ENCODE assay signal across 19 cellular contexts in the genomic region with DNA sequence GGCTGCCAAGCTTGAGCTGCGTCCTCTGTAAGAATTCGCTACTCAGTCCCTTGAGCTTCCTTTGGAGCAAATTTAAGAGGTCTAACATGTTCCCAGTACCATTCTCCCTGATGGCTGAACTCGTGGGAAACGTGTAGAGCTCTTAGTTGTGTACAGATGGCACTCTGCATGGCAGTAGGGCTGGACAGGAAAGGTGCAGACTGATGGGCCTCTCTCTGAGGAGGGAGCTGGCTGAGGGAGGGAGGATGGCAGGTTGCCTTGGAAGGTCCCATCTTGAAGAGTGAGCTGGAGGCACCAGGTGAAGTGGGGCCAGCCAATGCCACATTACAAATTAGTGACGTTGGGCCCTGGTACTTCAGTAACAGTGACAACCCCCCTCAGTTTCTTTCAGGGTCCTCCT.
DNase-seq lines count a peak whose midpoint lies in the region; ATAC-seq and TF ChIP-seq lines count a peak whose summit lies in the region.
"Had no signal": no experiment of that assay in that cellular context is flagged by ENCODE, and none has a peak within 500 bp of the region (broad histone marks: within the 10 kb centered on the region; RNA-seq: fewer than 3 reads in every experiment).

No MANE protein-coding gene starts in this region.

- H3K4me1 ChIP-seq in IMR-90 (ENCODE audit: control insufficient read depth, insufficient read depth, low read length) (peaks cover 12% of the 10 kb centered on the region), endodermal cell (ENCODE audit: control insufficient read depth, insufficient read depth, low read length) (no peaks in the 10 kb centered on the region), mesenchymal stem cell (ENCODE audit: control insufficient read depth, insufficient read depth, low read depth, low read length) (peaks cover 2% of the 10 kb centered on the region), vagina (no peaks in the 10 kb centered on the region)
- H3K4me1 ChIP-seq: A549; BLaER1 treated with 17β-estradiol and CSF1 and Interleukin-3, amounts not matched to agents 10 nM and 100 nM; Caco-2 had no signal

- H3K27me3 ChIP-seq in IMR-90 (ENCODE audit: control insufficient read depth, insufficient read depth, low read length): no peaks in the 10 kb centered on the region
- H3K27me3 ChIP-seq in endodermal cell (ENCODE audit: control insufficient read depth, insufficient read depth, low read length, poor library complexity, severe bottlenecking): no peaks in the 10 kb centered on the region
- no peaks in the 10 kb centered on the region for H3K27me3 ChIP-seq in mesenchymal stem cell (ENCODE audit: control insufficient read depth in 1 of 2, insufficient read depth in 1 of 2, low read length in 2 of 2)
- H3K27me3 ChIP-seq in vagina: no peaks in the 10 kb centered on the region
- H3K27me3 ChIP-seq: BLaER1 treated with 17β-estradiol and CSF1 and Interleukin-3, amounts not matched to agents 10 nM and 100 nM had no signal

- H3K14ac ChIP-seq in IMR-90 (replicated peaks; ENCODE audit: low read depth, low read length) (peak overlapping the region; percentile 2; the same call in 1 of the 2 replicates), mesenchymal stem cell (ENCODE audit: low read length in 2 of 2) (no peak overlapping the region)

- H2BK15ac ChIP-seq in IMR-90 (ENCODE audit: low read depth, low read length) (peak overlapping the region; percentile 72; the same call in 1 of the 3 replicates), mesenchymal stem cell (ENCODE audit: low read depth, poor library complexity, severe bottlenecking) (no peak overlapping the region)

- intact Hi-C loops in IMR-90 (cut with micrococcal nuclease): no loop called here
- intact Hi-C loops in vagina (cut with DNase I): no loop called here

- no peak overlapping the region for H3K18ac ChIP-seq in IMR-90 (ENCODE audit: low read depth, low read length)
- peak overlapping the region in 1 of 2 experiments; percentile 24 for H3K18ac ChIP-seq in mesenchymal stem cell (ENCODE audit: low read depth in 1 of 2, low read length in 2 of 2)

- peaks cover 8% of the 10 kb centered on the region for H3K4me1 Mint-ChIP-seq in endodermal cell
- H3K4me1 Mint-ChIP-seq: B cell had no signal

- DNase-seq in IMR-90 (no peak), endodermal cell (peak; percentile 18), mesenchymal stem cell (no peak), vagina (ENCODE audit: extremely low spot score in 2 of 2) (peak; percentile 60 to 89), NCI-H82 (lab: John Stamatoyannopoulos, UW) (no peak), NCI-H2081 (lab: John Stamatoyannopoulos, UW) (no peak), germinal center (ENCODE audit: low spot score) (no peak)
- DNase-seq: AML-193; Caco-2; Calu3; CD4-positive, alpha-beta T cell; CD8-positive, alpha-beta T cell; DMS79 treated with DMSO at 0.1 percent for 48 hours; GF-D8 had no signal

- no peak for ATAC-seq in IMR-90 (ENCODE audit: low read depth)
- ATAC-seq: A549; CD8-positive, alpha-beta T cell had no signal

- H3K27me3 Mint-ChIP-seq in endodermal cell (ENCODE audit: insufficient read depth): peaks cover 6% of the 10 kb centered on the region
- H3K27me3 Mint-ChIP-seq: B cell; CD4-positive, alpha-beta T cell had no signal

- TF ChIP-seq POLR2A in IMR-90 (IDR thresholded peaks at IDR 0.05; ENCODE audit: low read depth, low read length) (no peak), vagina (IDR thresholded peaks at IDR 0.05) (no peak)

- H3K4me2 ChIP-seq in IMR-90 (ENCODE audit: low read depth, low read length): no peak overlapping the region
- no peak overlapping the region for H3K4me2 ChIP-seq in mesenchymal stem cell (ENCODE audit: low read length, poor library complexity, severe bottlenecking)
- H3K4me2 ChIP-seq: A549; BLaER1 treated with 17β-estradiol and CSF1 and Interleukin-3, amounts not matched to agents 10 nM and 100 nM had no signal

- H2BK20ac ChIP-seq in IMR-90 (ENCODE audit: low read depth, low read length): peak overlapping the region; percentile 29; the same call in 1 of the 2 replicates

- H2BK12ac ChIP-seq in mesenchymal stem cell (ENCODE audit: low read length in 2 of 2): peak overlapping the region in 1 of 2 experiments; percentile 33

- no peaks in the 10 kb centered on the region for H3K9me3 Mint-ChIP-seq in endodermal cell
- H3K9me3 Mint-ChIP-seq: CD8-positive, alpha-beta T cell had no signal

- no CpG with 5 or more reads among the region's 5 CpGs for WGBS in IMR-90 (ENCODE audit: extremely low coverage in 2 of 2, insufficient read length in 1 of 2), 2 experiments
- 74 to 83% methylated on average over 5 of the region's 5 CpGs for whole genome bisulfite sequencing in endodermal cell (ENCODE audit: insufficient coverage in 1 of 2, insufficient read length in 1 of 2), 2 experiments
- 92% methylated on average over 5 of the region's 5 CpGs for WGBS in mesenchymal stem cell

- in situ Hi-C loops in IMR-90 (cut with MboI; ENCODE audit: low sequenced_read_pairs): no loop called here

- TF ChIP-seq RAD21 in IMR-90 (IDR thresholded peaks at IDR 0.05; ENCODE audit: low read length): no peak

- H4K91ac ChIP-seq in IMR-90 (ENCODE audit: insufficient read depth, low read depth, low read length) (no peak overlapping the region), mesenchymal stem cell (ENCODE audit: low read length) (no peak overlapping the region)

- peaks cover 14% of the 10 kb centered on the region for H3K9me1 ChIP-seq in IMR-90 (ENCODE audit: insufficient read depth, low read length)

- H3K23ac ChIP-seq in IMR-90 (ENCODE audit: low read depth, low read length) (no peak overlapping the region), mesenchymal stem cell (ENCODE audit: low read length in 2 of 2) (no peak overlapping the region)

- CTCF ChIA-PET in IMR-90 (lab: Yijun Ruan, JAX): no interaction called here

- H3K9ac ChIP-seq in IMR-90 (ENCODE audit: low read depth, low read length): no peak overlapping the region
- no peak overlapping the region for H3K9ac ChIP-seq in endodermal cell (ENCODE audit: extremely low read depth, low read length, poor library complexity, severe bottlenecking)
- H3K9ac ChIP-seq in mesenchymal stem cell (ENCODE audit: low read length): no peak overlapping the region
- H3K9ac ChIP-seq: BLaER1 treated with 17β-estradiol and CSF1 and Interleukin-3, amounts not matched to agents 10 nM and 100 nM had no signal

- peak overlapping the region in 1 of 2 experiments; percentile 13; a peak in 1 of 4 replicates for H4K8ac ChIP-seq in IMR-90 (ENCODE audit: low read depth in 2 of 2, low read length in 2 of 2)
- H4K8ac ChIP-seq in mesenchymal stem cell (ENCODE audit: low read length): no peak overlapping the region

- TF ChIP-seq CTCF in IMR-90 (conservative IDR thresholded peaks at IDR 0.05; ENCODE audit: low read depth, low read length): no peak
- no peak for TF ChIP-seq CTCF in endodermal cell (conservative IDR thresholded peaks at IDR 0.05)
- TF ChIP-seq CTCF in vagina (IDR thresholded peaks at IDR 0.05): no peak

- H3K27ac Mint-ChIP-seq in endodermal cell: no peak overlapping the region
- H3K27ac Mint-ChIP-seq: B cell; CD4-positive, alpha-beta T cell; CD8-positive, alpha-beta T cell had no signal

- no peaks in the 10 kb centered on the region for H3K36me3 Mint-ChIP-seq in endodermal cell (ENCODE audit: low read depth)
- H3K36me3 Mint-ChIP-seq: CD8-positive, alpha-beta T cell had no signal

- no TSS peak for BruUV-seq in IMR-90 (replicated peaks; lab: Mats Ljungman, UMichigan)

- POLR2A ChIA-PET in IMR-90 (lab: Charles Lee; ENCODE audit: unreplicated experiment): no interaction called here

- H3K36me3 ChIP-seq in IMR-90 (ENCODE audit: control insufficient read depth, insufficient read depth, low read length) (no peaks in the 10 kb centered on the region), endodermal cell (ENCODE audit: control insufficient read depth, insufficient read depth, low read length) (no peaks in the 10 kb centered on the region), mesenchymal stem cell (ENCODE audit: control insufficient read depth in 1 of 2, insufficient read depth in 2 of 2, low read depth in 1 of 2, low read length in 2 of 2) (no peaks in the 10 kb centered on the region), vagina (no peaks in the 10 kb centered on the region)
- H3K36me3 ChIP-seq: BLaER1 treated with 17β-estradiol and CSF1 and Interleukin-3, amounts not matched to agents 10 nM and 100 nM had no signal

- H3K9me3 ChIP-seq in IMR-90 (ENCODE audit: control insufficient read depth, insufficient read depth, low read length): no peaks in the 10 kb centered on the region
- H3K9me3 ChIP-seq in endodermal cell (ENCODE audit: control insufficient read depth, low read length): no peaks in the 10 kb centered on the region
- H3K9me3 ChIP-seq in mesenchymal stem cell (ENCODE audit: control insufficient read depth, low read length): no peaks in the 10 kb centered on the region
- no peaks in the 10 kb centered on the region for H3K9me3 ChIP-seq in vagina
- H3K9me3 ChIP-seq: A549, Caco-2 had no signal

- H2BK5ac ChIP-seq in IMR-90 (ENCODE audit: low read depth, low read length, poor library complexity, severe bottlenecking): no peak overlapping the region
- H2BK5ac ChIP-seq in mesenchymal stem cell (ENCODE audit: low read depth, low read length, poor library complexity, severe bottlenecking): no peak overlapping the region

- H4K5ac ChIP-seq in IMR-90 (ENCODE audit: low read depth, low read length): no peak overlapping the region

- H2AK5ac ChIP-seq in IMR-90 (ENCODE audit: low read depth, low read length): peak overlapping the region; percentile 85
- H2AK5ac ChIP-seq in mesenchymal stem cell (ENCODE audit: low read length, severe bottlenecking): peak overlapping the region; percentile 58

- H3K4me3 Mint-ChIP-seq in endodermal cell: no peak overlapping the region
- H3K4me3 Mint-ChIP-seq: B cell; CD4-positive, alpha-beta T cell; CD8-positive, alpha-beta T cell had no signal

- H3K79me1 ChIP-seq in IMR-90 (ENCODE audit: low read depth in 1 of 2, low read length in 2 of 2) (no peaks in the 10 kb centered on the region), mesenchymal stem cell (replicated peaks; ENCODE audit: low read length, poor library complexity, severe bottlenecking) (no peaks in the 10 kb centered on the region)

- no peak overlapping the region for H3K27ac ChIP-seq in IMR-90 (ENCODE audit: insufficient read depth, low read length)
- H3K27ac ChIP-seq in endodermal cell (ENCODE audit: low read depth, low read length): no peak overlapping the region
- H3K27ac ChIP-seq in mesenchymal stem cell (ENCODE audit: low read length, poor library complexity, severe bottlenecking): no peak overlapping the region
- H3K27ac ChIP-seq in vagina: no peak overlapping the region
- H3K27ac ChIP-seq: 22Rv1; A549; BLaER1 treated with 17β-estradiol and CSF1 and Interleukin-3, amounts not matched to agents 10 nM and 100 nM; C4-2B had no signal

- H3K4ac ChIP-seq in IMR-90 (ENCODE audit: low read depth, low read length) (peak overlapping the region; percentile 31; the same call in 1 of the 2 replicates), mesenchymal stem cell (ENCODE audit: low read depth in 1 of 2, low read length in 2 of 2) (no peak overlapping the region)

- H3K4me3 ChIP-seq in IMR-90 (ENCODE audit: insufficient read depth, low read depth, low read length) (no peak overlapping the region), endodermal cell (ENCODE audit: low read length) (no peak overlapping the region), mesenchymal stem cell (ENCODE audit: insufficient read depth in 1 of 2, low read depth in 1 of 2, low read length in 2 of 2) (no peak overlapping the region), vagina (no peak overlapping the region)
- H3K4me3 ChIP-seq: A549; BLaER1 treated with 17β-estradiol and CSF1 and Interleukin-3, amounts not matched to agents 10 nM and 100 nM had no signal

- H2AFZ ChIP-seq in IMR-90 (replicated peaks; ENCODE audit: low read length, poor library complexity) (no peak overlapping the region), mesenchymal stem cell (ENCODE audit: low read depth, low read length) (no peak overlapping the region)

- H3K56ac ChIP-seq in IMR-90 (ENCODE audit: extremely low read depth, insufficient read depth, low read length): no peak overlapping the region

- H2BK120ac ChIP-seq in IMR-90 (ENCODE audit: low read depth, low read length) (peak overlapping the region; percentile 53), mesenchymal stem cell (ENCODE audit: low read depth, low read length) (no peak overlapping the region)

- dilution Hi-C loops in IMR-90 (cut with HindIII; ENCODE audit: low sequenced_read_pairs, unreplicated experiment): no loop called here

- H4K20me1 ChIP-seq in IMR-90 (ENCODE audit: insufficient read depth, low read length): no peaks in the 10 kb centered on the region
- H4K20me1 ChIP-seq: BLaER1 treated with 17β-estradiol and CSF1 and Interleukin-3, amounts not matched to agents 10 nM and 100 nM had no signal

- peak overlapping the region; percentile 15 for H2AK9ac ChIP-seq in IMR-90 (replicated peaks; ENCODE audit: low read depth, low read length, poor library complexity)

Comparison
In these comparisons a context has a peak if more than half of its experiments do, and no peak if none do; other contexts are left out.
1. DNase-seq: peak in endodermal cell (single experiment) and vagina (2 of 2); none in IMR-90 (single experiment), mesenchymal stem cell (single experiment), NCI-H82 (single experiment), NCI-H2081 (0 of 2) and germinal center (single experiment).